In the genomic region with DNA sequence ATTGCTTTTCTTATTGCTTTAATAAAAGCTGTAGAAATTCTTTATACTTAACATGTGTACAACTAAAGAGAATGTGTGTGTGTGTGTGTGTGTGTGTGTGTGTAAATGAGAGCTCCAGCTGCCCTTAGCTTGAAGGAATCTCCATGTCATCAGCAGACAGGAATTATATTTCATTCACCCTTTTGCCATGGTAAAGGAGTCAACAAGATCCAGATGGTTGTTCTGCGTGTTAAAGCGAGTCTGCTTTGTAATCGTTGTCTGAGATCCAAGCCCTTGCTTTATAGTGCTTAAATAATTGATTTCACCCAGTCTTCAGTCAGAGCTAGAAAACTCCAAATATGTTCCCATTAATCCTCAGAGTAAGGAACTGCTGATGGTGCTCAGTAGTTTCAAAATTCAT, we compare ENCODE assay signal across 13 cellular contexts.
DNase-seq lines count a peak whose midpoint lies in the region; ATAC-seq and TF ChIP-seq lines count a peak whose summit lies in the region.
"Had no signal": no experiment of that assay in that cellular context is flagged by ENCODE, and none has a peak within 500 bp of the region (broad histone marks: within the 10 kb centered on the region; RNA-seq: fewer than 3 reads in every experiment).

No MANE protein-coding gene starts in this region.

- H3K27ac Mint-ChIP-seq in progenitor cell of endocrine pancreas, result no peak overlapping the region

- CTCF ChIA-PET in mammary epithelial cell (lab: Charles Lee; ENCODE audit: low non-redundant PET), result no interaction called here

- TF ChIP-seq CTCF in mammary epithelial cell (conservative IDR thresholded peaks at IDR 0.05 in 1 of 2, IDR thresholded peaks at IDR 0.05 in 1 of 2; ENCODE audit: extremely low read depth in 1 of 2, insufficient read depth in 1 of 2, low read depth in 1 of 2, low read length in 2 of 2) (no peak), breast epithelium (IDR thresholded peaks at IDR 0.05) (no peak), progenitor cell of endocrine pancreas (IDR thresholded peaks at IDR 0.05; ENCODE audit: unreplicated experiment) (no peak)

- DNase-seq in mammary epithelial cell (peak; percentile 65), breast epithelium (ENCODE audit: low spot score in 2 of 2) (no peak), adipocyte (ENCODE audit: low read depth) (peak; percentile 95), glomerular visceral epithelial cell (ENCODE audit: extremely low spot score) (peak; percentile 52), progenitor cell of endocrine pancreas (ENCODE audit: low spot score, unreplicated experiment) (no peak), cerebellar nuclear complex (lab: John Stamatoyannopoulos, UW) (no peak)
- DNase-seq: GF-D8, Kasumi-1, uterus had no signal

- H3K4me3 Mint-ChIP-seq in progenitor cell of endocrine pancreas (ENCODE audit: low read depth), result no peak overlapping the region

- H3K36me3 ChIP-seq in mammary epithelial cell (ENCODE audit: insufficient read depth, low read length) (no peaks in the 10 kb centered on the region), breast epithelium (no peaks in the 10 kb centered on the region), adipocyte (ENCODE audit: control insufficient read depth, insufficient read depth, low read length, severe bottlenecking) (no peaks in the 10 kb centered on the region)
- H3K36me3 ChIP-seq: cardiac muscle cell, uterus had no signal

- H3K27ac ChIP-seq in mammary epithelial cell (ENCODE audit: insufficient read depth, low read depth, low read length) (no peak overlapping the region), breast epithelium (no peak overlapping the region)
- H3K27ac ChIP-seq: cardiac muscle cell, uterus had no signal

- intact Hi-C loops in mammary epithelial cell (cut with micrococcal nuclease), result no loop called here
- intact Hi-C loops in breast epithelium (cut with DNase I; ENCODE audit: low total_unique reads), result no loop called here

- H3K36me3 Mint-ChIP-seq in progenitor cell of endocrine pancreas (ENCODE audit: insufficient read depth), result no peaks in the 10 kb centered on the region

- no peak for TF ChIP-seq POLR2A in breast epithelium (IDR thresholded peaks at IDR 0.05)

- no peaks in the 10 kb centered on the region for H3K9me3 ChIP-seq in mammary epithelial cell (replicated peaks; ENCODE audit: insufficient read depth, low read length)
- no peaks in the 10 kb centered on the region for H3K9me3 ChIP-seq in breast epithelium
- H3K9me3 ChIP-seq in adipocyte (ENCODE audit: control insufficient read depth, low read length), result no peaks in the 10 kb centered on the region
- H3K9me3 ChIP-seq: uterus had no signal

- in situ Hi-C loops in mammary epithelial cell (cut with MboI; ENCODE audit: low sequenced_read_pairs in 2 of 2), result no loop called here

- dilution Hi-C loops in mammary epithelial cell (cut with HindIII; ENCODE audit: low sequenced_read_pairs), result no loop called here

- ATAC-seq in HG03442 (IDR thresholded peaks at IDR 0.05; ENCODE audit: unreplicated experiment), result no peak
- no peak for ATAC-seq in HG02938 (IDR thresholded peaks at IDR 0.05; ENCODE audit: unreplicated experiment)
- ATAC-seq: sciatic nerve had no signal

- H3K79me2 ChIP-seq in mammary epithelial cell (ENCODE audit: insufficient read depth, low read length), result no peaks in the 10 kb centered on the region

- H3K4me2 ChIP-seq in mammary epithelial cell (ENCODE audit: insufficient read depth, low read depth, low read length), result no peak overlapping the region

- WGBS in mammary epithelial cell (ENCODE audit: low coverage, missing lambda C conversion rate), result 65% methylated on average over 3 of the region's 3 CpGs

- no TSS peak for BruUV-seq in mammary epithelial cell (replicated peaks; lab: Mats Ljungman, UMichigan)

- no peak overlapping the region for H2AFZ ChIP-seq in mammary epithelial cell (ENCODE audit: low read depth, low read length)

- H4K20me1 ChIP-seq in mammary epithelial cell (ENCODE audit: insufficient read depth, low read length), result no peaks in the 10 kb centered on the region

- no peaks in the 10 kb centered on the region for H3K27me3 Mint-ChIP-seq in progenitor cell of endocrine pancreas

- no peak overlapping the region for H3K9ac ChIP-seq in mammary epithelial cell (ENCODE audit: insufficient read depth, low read length)
- H3K9ac ChIP-seq in adipocyte (ENCODE audit: low read length), result no peak overlapping the region

- H3K4me1 Mint-ChIP-seq in progenitor cell of endocrine pancreas (ENCODE audit: low read depth), result peaks cover 4% of the 10 kb centered on the region

- H3K4me1 ChIP-seq in mammary epithelial cell (ENCODE audit: insufficient read depth, low read length) (no peaks in the 10 kb centered on the region), breast epithelium (no peaks in the 10 kb centered on the region), adipocyte (ENCODE audit: control insufficient read depth, insufficient read depth, low read length) (peaks cover 12% of the 10 kb centered on the region)

- H3K27me3 ChIP-seq in mammary epithelial cell (ENCODE audit: insufficient read depth, low read length), result no peaks in the 10 kb centered on the region
- no peaks in the 10 kb centered on the region for H3K27me3 ChIP-seq in breast epithelium
- H3K27me3 ChIP-seq in adipocyte (replicated peaks; ENCODE audit: control insufficient read depth, insufficient read depth, low read length), result no peaks in the 10 kb centered on the region
- H3K27me3 ChIP-seq: cardiac muscle cell, uterus had no signal

- no peaks in the 10 kb centered on the region for H3K9me3 Mint-ChIP-seq in progenitor cell of endocrine pancreas (ENCODE audit: low read depth)

- no peak overlapping the region for H3K4me3 ChIP-seq in mammary epithelial cell (replicated peaks in 1 of 3; ENCODE audit: insufficient read depth in 1 of 3, low read depth in 2 of 3, low read length in 3 of 3)
- H3K4me3 ChIP-seq in breast epithelium, result no peak overlapping the region
- peak overlapping the region; percentile 29 for H3K4me3 ChIP-seq in adipocyte (ENCODE audit: low read length)
- H3K4me3 ChIP-seq: cardiac muscle cell, uterus had no signal

Comparison
In these comparisons a context has a peak if more than half of its experiments do, and no peak if none do; other contexts are left out.
1. DNase-seq: peak in mammary epithelial cell (single experiment), adipocyte (single experiment) and glomerular visceral epithelial cell (single experiment); none in breast epithelium (0 of 2), progenitor cell of endocrine pancreas (single experiment) and cerebellar nuclear complex (0 of 2).